ENCODE assay signal across 16 cellular contexts in the genomic region with DNA sequence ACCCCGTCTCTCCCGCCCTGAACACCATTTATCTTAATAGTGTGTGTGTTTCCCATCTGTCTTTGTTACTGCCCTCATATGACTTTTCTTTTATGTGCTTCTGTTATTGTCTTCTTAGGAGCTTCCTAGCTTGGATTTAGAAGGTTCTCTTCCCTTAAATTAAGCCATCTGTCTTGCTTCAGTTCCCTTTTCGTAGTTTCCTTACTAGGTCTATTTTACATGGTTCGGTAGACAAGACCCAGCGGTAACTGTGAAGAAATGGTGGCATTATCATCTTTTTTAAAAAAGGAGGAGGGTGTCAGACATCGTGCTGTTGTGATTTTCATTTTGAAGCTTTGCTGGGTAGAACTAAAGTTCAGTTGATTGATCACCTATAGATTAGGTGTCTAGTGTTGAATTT. TPM values are rescaled to one million over a fixed set of nuclear protein-coding genes. Genes with fewer than 3 reads are reported as not detected.
A peak's percentile ranks its signal among the peaks of the same experiment; 100 is the strongest.
DNase-seq lines count a peak whose midpoint lies in the region; ATAC-seq, FAIRE-seq and TF ChIP-seq lines count a peak whose summit lies in the region.
"Had no signal": no experiment of that assay in that cellular context is flagged by ENCODE, and none has a peak within 500 bp of the region (broad histone marks: within the 10 kb centered on the region; RNA-seq: fewer than 3 reads in every experiment).

No MANE protein-coding gene starts in this region.

- H3K27me3 Mint-ChIP-seq in dendritic cell treated with granulocyte-macrophage colony-stimulating factor and Interleukin-4, amounts not matched to agents 40 ng/mL and 50 ng/mL, for 4 days = no peaks in the 10 kb centered on the region

- H3K36me3 ChIP-seq in BLaER1 treated with 17β-estradiol and CSF1 and Interleukin-3, amounts not matched to agents 10 nM and 100 nM = peaks cover 0 to 71% (median 56%) of the 10 kb centered on the region in 11 experiments; a peak in 19 of 22 replicates
- H3K36me3 ChIP-seq in OCI-LY7 (ENCODE audit: insufficient read depth, low read length) (no peaks in the 10 kb centered on the region), upper lobe of right lung (no peaks in the 10 kb centered on the region)
- H3K36me3 ChIP-seq: HAP-1 had no signal

- peak overlapping the region in 2 of 10 experiments; percentile 3 to 10; a peak in 5 of 20 replicates for H3K4me3 ChIP-seq in BLaER1 treated with 17β-estradiol and CSF1 and Interleukin-3, amounts not matched to agents 10 nM and 100 nM
- H3K4me3 ChIP-seq in OCI-LY7 (ENCODE audit: low read depth, low read length, poor library complexity, severe bottlenecking) = peak overlapping the region; percentile 10
- no peak overlapping the region for H3K4me3 ChIP-seq in upper lobe of right lung
- H3K4me3 ChIP-seq: HAP-1, psoas muscle had no signal

- H3K4me1 Mint-ChIP-seq in dendritic cell treated with granulocyte-macrophage colony-stimulating factor and Interleukin-4, amounts not matched to agents 40 ng/mL and 50 ng/mL, for 4 days (ENCODE audit: low read depth) = peaks cover 57% of the 10 kb centered on the region

- H3K9me3 ChIP-seq in BLaER1 treated with 17β-estradiol and CSF1 and Interleukin-3, amounts not matched to agents 10 nM and 100 nM (replicated peaks in 1 of 11) = peaks cover 0 to 16% (median 0%) of the 10 kb centered on the region in 11 experiments; a peak in 7 of 22 replicates
- H3K9me3 ChIP-seq in OCI-LY7 (ENCODE audit: low read length) (no peaks in the 10 kb centered on the region), upper lobe of right lung (no peaks in the 10 kb centered on the region)
- H3K9me3 ChIP-seq: HAP-1, psoas muscle had no signal

- POLR2A ChIA-PET in OCI-LY7 (lab: Charles Lee) = interaction anchor here (0.6 to 1.5 kb wide), 7 partner anchors 8 to 37 kb away, joined by 3 to 7 read pairs (median 4); no protein-coding TSS in a partner anchor

- H4K20me1 ChIP-seq in BLaER1 treated with 17β-estradiol and CSF1 and Interleukin-3, amounts not matched to agents 10 nM and 100 nM = peaks cover 27 to 93% (median 65%) of the 10 kb centered on the region in 11 experiments; a peak in 20 of 22 replicates
- H4K20me1 ChIP-seq in OCI-LY7 (ENCODE audit: insufficient read depth, low read length) = no peaks in the 10 kb centered on the region; the same call in 1 of the 2 replicates

- H3K27ac ChIP-seq in BLaER1 treated with 17β-estradiol and CSF1 and Interleukin-3, amounts not matched to agents 10 nM and 100 nM = peak overlapping the region; percentile 39 to 82 (median 68); a peak in 21 of 22 replicates
- no peak overlapping the region for H3K27ac ChIP-seq in OCI-LY7 (ENCODE audit: low read depth, low read length, poor library complexity, severe bottlenecking)
- H3K27ac ChIP-seq in upper lobe of right lung = no peak overlapping the region
- H3K27ac ChIP-seq: C4-2B, psoas muscle had no signal

- peaks cover 11% of the 10 kb centered on the region; the same call in 1 of the 2 replicates for H3K79me2 ChIP-seq in OCI-LY7 (ENCODE audit: insufficient read depth, low read depth, low read length)

- FAIRE-seq in GM12891 (lab: Jason Lieb, UNC) = peak; percentile 54

- CTCF ChIA-PET in OCI-LY7 (lab: Charles Lee; ENCODE audit: unreplicated experiment) = no interaction called here

- peak overlapping the region; percentile 23 for H3K4me3 Mint-ChIP-seq in dendritic cell treated with granulocyte-macrophage colony-stimulating factor and Interleukin-4, amounts not matched to agents 40 ng/mL and 50 ng/mL, for 4 days

- H3K27me3 ChIP-seq in BLaER1 treated with 17β-estradiol and CSF1 and Interleukin-3, amounts not matched to agents 10 nM and 100 nM = no peaks in the 10 kb centered on the region
- H3K27me3 ChIP-seq in upper lobe of right lung = no peaks in the 10 kb centered on the region

- H3K9me2 ChIP-seq in OCI-LY7 (ENCODE audit: insufficient read depth, low read length) = no peaks in the 10 kb centered on the region

- H3K4me2 ChIP-seq in BLaER1 treated with 17β-estradiol and CSF1 and Interleukin-3, amounts not matched to agents 10 nM and 100 nM = peak overlapping the region; percentile 63 to 89 (median 82)
- peak overlapping the region; percentile 36 for H3K4me2 ChIP-seq in OCI-LY7 (ENCODE audit: low read length)

- no peak for ATAC-seq in upper lobe of right lung
- ATAC-seq: esophagus mucosa, psoas muscle had no signal

- intact Hi-C loops in OCI-LY7 (cut with micrococcal nuclease; ENCODE audit: unreplicated experiment) = no loop called here
- intact Hi-C loops in dendritic cell treated with granulocyte-macrophage colony-stimulating factor and Interleukin-4, amounts not matched to agents 40 ng/mL and 50 ng/mL, for 4 days (cut with micrococcal nuclease) = no loop called here
- intact Hi-C loops in upper lobe of right lung (cut with DNase I) = no loop called here

- H2AFZ ChIP-seq in OCI-LY7 (ENCODE audit: low read length) = no peak overlapping the region

- H3K27ac Mint-ChIP-seq in dendritic cell treated with granulocyte-macrophage colony-stimulating factor and Interleukin-4, amounts not matched to agents 40 ng/mL and 50 ng/mL, for 4 days = peak overlapping the region; percentile 52

- no peak for TF ChIP-seq CTCF in OCI-LY7 (conservative IDR thresholded peaks at IDR 0.05; ENCODE audit: low read length)
- no peak for TF ChIP-seq CTCF in upper lobe of right lung (IDR thresholded peaks at IDR 0.05)

- peaks cover 3% of the 10 kb centered on the region for H3K9me3 Mint-ChIP-seq in dendritic cell treated with granulocyte-macrophage colony-stimulating factor and Interleukin-4, amounts not matched to agents 40 ng/mL and 50 ng/mL, for 4 days

- H3K4me1 ChIP-seq in BLaER1 treated with 17β-estradiol and CSF1 and Interleukin-3, amounts not matched to agents 10 nM and 100 nM = peaks cover 51 to 80% (median 62%) of the 10 kb centered on the region in 10 experiments
- H3K4me1 ChIP-seq in OCI-LY7 (ENCODE audit: insufficient read depth, low read length, poor library complexity, severe bottlenecking) (peaks cover 32% of the 10 kb centered on the region), upper lobe of right lung (peaks cover 35% of the 10 kb centered on the region)

- DNase-seq in GM12891 (ENCODE audit: insufficient read length, low spot score) (no peak), OCI-LY7 (ENCODE audit: low spot score) (peak; percentile 26), upper lobe of right lung (no peak), NCI-H2107 treated with DMSO at 0.1 percent for 48 hours (lab: John Stamatoyannopoulos, UW; ENCODE audit: unreplicated experiment) (no peak), NCI-H146 (lab: John Stamatoyannopoulos, UW) (no peak), HuH-7.5 (ENCODE audit: low spot score) (no peak)
- DNase-seq: central memory CD4-positive, alpha-beta T cell; NCI-H1694 treated with DMSO at 0.1 percent for 48 hours; psoas muscle; stimulated activated CD4-positive, alpha-beta T cell treated with anti-CD3 and anti-CD28 coated beads, Interleukin-4, amount 100 ng/mL, for 1 hour; T1000 had no signal

- peak overlapping the region; percentile 4 to 61 (median 49); a peak in 15 of 22 replicates for H3K9ac ChIP-seq in BLaER1 treated with 17β-estradiol and CSF1 and Interleukin-3, amounts not matched to agents 10 nM and 100 nM

- no TSS peak for BruUV-seq in OCI-LY7 (replicated peaks; lab: Mats Ljungman, UMichigan)

- peaks cover 9% of the 10 kb centered on the region for H3K36me3 Mint-ChIP-seq in dendritic cell treated with granulocyte-macrophage colony-stimulating factor and Interleukin-4, amounts not matched to agents 40 ng/mL and 50 ng/mL, for 4 days (ENCODE audit: low read depth)

- TF ChIP-seq POLR2A in GM12891 (IDR thresholded peaks at IDR 0.05; ENCODE audit: low read depth, low read length) = no peak

TF ChIP-seq in GM12891, 5 proteins besides CTCF, POLR2A, EP300 and RAD21:
- TF ChIP-seq SPI1 (IDR thresholded peaks at IDR 0.05; ENCODE audit: low read depth, low read length) (peak; percentile 87), POLR2AphosphoS5 (IDR thresholded peaks at IDR 0.05; ENCODE audit: low read depth, low read length) (no peak)

RNA-seq across cellular contexts. Expression of gene NCK2, which starts 10.3 kb away (rescaled TPM):
- polyA plus RNA-seq in GM12891 (2012; ENCODE audit: low read depth, missing spikeins) = 28.9 TPM
- 23.4 and 24.7 TPM in 2 replicates for total RNA-seq in OCI-LY7 (2014; rRNA removed; shearing (Covaris generic))
- total RNA-seq in OCI-LY7 (2022) = 33.5 and 34.2 TPM in 2 replicates
- total RNA-seq in upper lobe of right lung = 49.7 TPM

Comparison
In these comparisons a context has a peak if more than half of its experiments do, and no peak if none do; other contexts are left out.
1. H3K27ac ChIP-seq: peak in BLaER1 treated with 17β-estradiol and CSF1 and Interleukin-3, amounts not matched to agents 10 nM and 100 nM (11 of 11); none in OCI-LY7 (single experiment) and upper lobe of right lung (single experiment).